Comparison of ENCODE assay signal across 2 cellular contexts in genomic region chr1:34941798-34942197, GRCh38. TPM values are rescaled to one million over a fixed set of nuclear protein-coding genes. Genes with fewer than 3 reads are reported as not detected.
"Had no signal": no experiment of that assay in that cellular context is flagged by ENCODE, and none has a peak within 500 bp of the region (broad histone marks: within the 10 kb centered on the region; RNA-seq: fewer than 3 reads in every experiment).

No MANE protein-coding gene starts in this region.

RNA-seq across cellular contexts. Expression of gene DLGAP3, which starts 12.3 kb away (rescaled TPM):
- total RNA-seq: lung microvascular endothelial cell had no signal
- polyA plus RNA-seq: keratinocyte had no signal
